10 cellular contexts compared by ENCODE assay signal in genomic region chr5:157245477-157245876, GRCh38.
DNase-seq lines count a peak whose midpoint lies in the region; ATAC-seq, FAIRE-seq and TF ChIP-seq lines count a peak whose summit lies in the region.
"Had no signal": no experiment of that assay in that cellular context is flagged by ENCODE, and none has a peak within 500 bp of the region (broad histone marks: within the 10 kb centered on the region; RNA-seq: fewer than 3 reads in every experiment).

No MANE protein-coding gene starts in this region.

- H3K4me3 Mint-ChIP-seq in stimulated activated naive CD8-positive, alpha-beta T cell treated with anti-CD3 and anti-CD28 coated beads, Interleukin-15, Interleukin-2, amounts not matched to agents 100 ng/mL and 50 ng/mL, for 24 hours, result no peak overlapping the region

- H3K9me3 Mint-ChIP-seq in stimulated activated naive CD8-positive, alpha-beta T cell treated with anti-CD3 and anti-CD28 coated beads, Interleukin-15, Interleukin-2, amounts not matched to agents 100 ng/mL and 50 ng/mL, for 24 hours, result no peaks in the 10 kb centered on the region

- ATAC-seq in stimulated activated naive CD8-positive, alpha-beta T cell treated with anti-CD3 and anti-CD28 coated beads, Interleukin-15, Interleukin-2, amounts not matched to agents 100 U/mL and 50 U/mL, for 24 hours, result no peak
- ATAC-seq in SK-N-SH treated with all-trans-retinoic acid at 6 μM for 48 hours (0 out of 3 replicates have a peak, but pooled peaks have one; percentile 37), HG03439 (IDR thresholded peaks at IDR 0.05; ENCODE audit: unreplicated experiment) (no peak), GM19397 (IDR thresholded peaks at IDR 0.05; ENCODE audit: unreplicated experiment) (no peak), GM18870 (IDR thresholded peaks at IDR 0.05; ENCODE audit: unreplicated experiment) (no peak)

- DNase-seq in stimulated activated naive CD8-positive, alpha-beta T cell treated with anti-CD3 and anti-CD28 coated beads, Interleukin-15, Interleukin-2, amounts not matched to agents 100 U/mL and 50 U/mL, for 24 hours, result no peak
- peak; percentile 29 for DNase-seq in fibroblast of mammary gland (ENCODE audit: low read depth)
- DNase-seq in GM19239 (ENCODE audit: insufficient read length, low spot score), result no peak
- DNase-seq: KG1 had no signal

- peaks cover 97% of the 10 kb centered on the region for H3K36me3 Mint-ChIP-seq in stimulated activated naive CD8-positive, alpha-beta T cell treated with anti-CD3 and anti-CD28 coated beads, Interleukin-15, Interleukin-2, amounts not matched to agents 100 ng/mL and 50 ng/mL, for 24 hours (ENCODE audit: low read depth)

- no peaks in the 10 kb centered on the region for H3K27me3 Mint-ChIP-seq in stimulated activated naive CD8-positive, alpha-beta T cell treated with anti-CD3 and anti-CD28 coated beads, Interleukin-15, Interleukin-2, amounts not matched to agents 100 ng/mL and 50 ng/mL, for 24 hours

- H3K4me1 Mint-ChIP-seq in stimulated activated naive CD8-positive, alpha-beta T cell treated with anti-CD3 and anti-CD28 coated beads, Interleukin-15, Interleukin-2, amounts not matched to agents 100 ng/mL and 50 ng/mL, for 24 hours (ENCODE audit: low read depth), result peaks cover 89% of the 10 kb centered on the region

- peak overlapping the region; percentile 90 for H3K27ac Mint-ChIP-seq in stimulated activated naive CD8-positive, alpha-beta T cell treated with anti-CD3 and anti-CD28 coated beads, Interleukin-15, Interleukin-2, amounts not matched to agents 100 ng/mL and 50 ng/mL, for 24 hours

- no peak overlapping the region for H3K4me3 ChIP-seq in fibroblast of mammary gland (ENCODE audit: control insufficient read depth, low read depth, low read length)
- H3K4me3 ChIP-seq: SJSA1 had no signal

- TF ChIP-seq CTCF in fibroblast of mammary gland (conservative IDR thresholded peaks at IDR 0.05; ENCODE audit: control insufficient read depth, insufficient read depth, low read depth, low read length), result no peak

- no peak for FAIRE-seq in GM19239 (lab: Jason Lieb, UNC)

TF ChIP-seq in SK-N-SH treated with all-trans-retinoic acid at 6 μM for 48 hours, 23 proteins besides CTCF, POLR2A, EP300 and RAD21:
- TF ChIP-seq, protein P1, sequence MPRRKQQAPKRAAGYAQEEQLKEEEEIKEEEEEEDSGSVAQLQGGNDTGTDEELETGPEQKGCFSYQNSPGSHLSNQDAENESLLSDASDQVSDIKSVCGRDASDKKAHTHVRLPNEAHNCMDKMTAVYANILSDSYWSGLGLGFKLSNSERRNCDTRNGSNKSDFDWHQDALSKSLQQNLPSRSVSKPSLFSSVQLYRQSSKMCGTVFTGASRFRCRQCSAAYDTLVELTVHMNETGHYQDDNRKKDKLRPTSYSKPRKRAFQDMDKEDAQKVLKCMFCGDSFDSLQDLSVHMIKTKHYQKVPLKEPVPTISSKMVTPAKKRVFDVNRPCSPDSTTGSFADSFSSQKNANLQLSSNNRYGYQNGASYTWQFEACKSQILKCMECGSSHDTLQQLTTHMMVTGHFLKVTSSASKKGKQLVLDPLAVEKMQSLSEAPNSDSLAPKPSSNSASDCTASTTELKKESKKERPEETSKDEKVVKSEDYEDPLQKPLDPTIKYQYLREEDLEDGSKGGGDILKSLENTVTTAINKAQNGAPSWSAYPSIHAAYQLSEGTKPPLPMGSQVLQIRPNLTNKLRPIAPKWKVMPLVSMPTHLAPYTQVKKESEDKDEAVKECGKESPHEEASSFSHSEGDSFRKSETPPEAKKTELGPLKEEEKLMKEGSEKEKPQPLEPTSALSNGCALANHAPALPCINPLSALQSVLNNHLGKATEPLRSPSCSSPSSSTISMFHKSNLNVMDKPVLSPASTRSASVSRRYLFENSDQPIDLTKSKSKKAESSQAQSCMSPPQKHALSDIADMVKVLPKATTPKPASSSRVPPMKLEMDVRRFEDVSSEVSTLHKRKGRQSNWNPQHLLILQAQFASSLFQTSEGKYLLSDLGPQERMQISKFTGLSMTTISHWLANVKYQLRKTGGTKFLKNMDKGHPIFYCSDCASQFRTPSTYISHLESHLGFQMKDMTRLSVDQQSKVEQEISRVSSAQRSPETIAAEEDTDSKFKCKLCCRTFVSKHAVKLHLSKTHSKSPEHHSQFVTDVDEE (CRISPR knock-in tag; IDR thresholded peaks at IDR 0.05), result no peak
